Comparison of ENCODE assay signal across 24 cellular contexts in genomic region chr4:143097751-143098150, GRCh38.
"Had no signal": no experiment of that assay in that cellular context is flagged by ENCODE, and none has a peak within 500 bp of the region (broad histone marks: within the 10 kb centered on the region; RNA-seq: fewer than 3 reads in every experiment).

No MANE protein-coding gene starts in this region.

- H3K4me1 ChIP-seq: SJSA1 had no signal

- H3K4me3 ChIP-seq: MG63, SJSA1, SK-N-MC had no signal

- H3K9me3 ChIP-seq: MG63, SJSA1 had no signal

- H3K27me3 ChIP-seq: MG63, SJSA1 had no signal

- DNase-seq: IMR-90, Karpas-422, KG1, MG63, NCI-H1092, NCI-H1105 treated with DMSO at 0.1 percent for 48 hours, NCI-H1417 treated with DMSO at 0.1 percent for 48 hours, NCI-H146, NCI-H1694 treated with DMSO at 0.1 percent for 48 hours, NCI-H2029, NCI-H2081 treated with DMSO at 0.1 percent for 48 hours, NCI-H2171, NCI-H226, NCI-H446, NCI-H510A, NCI-H524 treated with DMSO at 0.1 percent for 48 hours, NCI-H69, NCI-H774, Right ventricle myocardium superior, RPMI8226, SIG-M5 had no signal

- ATAC-seq: HepG2 had no signal

- H3K36me3 ChIP-seq: MG63, SJSA1 had no signal

- H3K27ac ChIP-seq: SJSA1, SK-N-MC had no signal
